In genomic region chr18:57970356-57971095, GRCh38 we compare ENCODE assay signal across 10 cellular contexts.
A peak's percentile ranks its signal among the peaks of the same experiment; 100 is the strongest.
DNase-seq lines count a peak whose midpoint lies in the region; ATAC-seq, FAIRE-seq and TF ChIP-seq lines count a peak whose summit lies in the region.
"Had no signal": no experiment of that assay in that cellular context is flagged by ENCODE, and none has a peak within 500 bp of the region (broad histone marks: within the 10 kb centered on the region; RNA-seq: fewer than 3 reads in every experiment).

No MANE protein-coding gene starts in this region.

- ATAC-seq in HG03469 (IDR thresholded peaks at IDR 0.05; ENCODE audit: unreplicated experiment) (no peak), HG03442 (IDR thresholded peaks at IDR 0.05; ENCODE audit: unreplicated experiment) (no peak), HG03520 (IDR thresholded peaks at IDR 0.05; ENCODE audit: unreplicated experiment) (no peak)

- FAIRE-seq in keratinocyte (lab: Jason Lieb, UNC): no peak

- no peaks in the 10 kb centered on the region for H4K20me1 ChIP-seq in keratinocyte (ENCODE audit: control insufficient read depth, extremely low read depth, insufficient read depth, low read length)

- POLR2A ChIA-PET in BJ (lab: Charles Lee): no interaction called here

- TF ChIP-seq CTCF in BJ (IDR thresholded peaks at IDR 0.05; ENCODE audit: insufficient read depth, low read depth, low read length) (peak; percentile 30; the same call in 1 of the 2 replicates), WERI-Rb-1 (IDR thresholded peaks at IDR 0.05; ENCODE audit: low read depth, low read length) (peak; percentile 59), keratinocyte (optimal IDR thresholded peaks at IDR 0.05 in 1 of 3, IDR thresholded peaks at IDR 0.05 in 1 of 3, conservative IDR thresholded peaks at IDR 0.05 in 1 of 3; ENCODE audit: extremely low read depth in 1 of 3, insufficient read depth in 2 of 3, low read length in 3 of 3) (peak; percentile 42 to 60 (median 46))

- H3K27ac ChIP-seq in WERI-Rb-1 (no peak overlapping the region), keratinocyte (ENCODE audit: control insufficient read depth, insufficient read depth, low read length) (no peak overlapping the region)

- H3K9me3 ChIP-seq in WERI-Rb-1 (ENCODE audit: severe bottlenecking) (peaks cover 2% of the 10 kb centered on the region), keratinocyte (ENCODE audit: control insufficient read depth, low read depth, low read length) (no peaks in the 10 kb centered on the region)

- H2AFZ ChIP-seq in keratinocyte (ENCODE audit: control insufficient read depth, low read length): no peak overlapping the region

- H3K27me3 ChIP-seq in BJ (ENCODE audit: control insufficient read depth, insufficient read depth, low read length): peaks cover 1% of the 10 kb centered on the region; the same call in 1 of the 2 replicates
- H3K27me3 ChIP-seq in WERI-Rb-1 (ENCODE audit: insufficient read depth, low read depth, severe bottlenecking): no peaks in the 10 kb centered on the region
- no peaks in the 10 kb centered on the region for H3K27me3 ChIP-seq in keratinocyte (ENCODE audit: control insufficient read depth, extremely low read depth, insufficient read depth, low read length)

- H3K9me1 ChIP-seq in keratinocyte (ENCODE audit: control insufficient read depth, extremely low read depth, insufficient read depth, low read length): no peaks in the 10 kb centered on the region

- H3K36me3 ChIP-seq in BJ (ENCODE audit: control insufficient read depth, insufficient read depth, low read length): no peaks in the 10 kb centered on the region
- H3K36me3 ChIP-seq in WERI-Rb-1: no peaks in the 10 kb centered on the region
- no peaks in the 10 kb centered on the region for H3K36me3 ChIP-seq in keratinocyte (ENCODE audit: control insufficient read depth in 2 of 2, extremely low read depth in 1 of 2, insufficient read depth in 2 of 2, low read length in 2 of 2)

- H3K4me3 ChIP-seq in BJ (ENCODE audit: low read depth, low read length) (no peak overlapping the region), WERI-Rb-1 (ENCODE audit: low read depth, low read length) (no peak overlapping the region), keratinocyte (ENCODE audit: control insufficient read depth in 2 of 3, extremely low read depth in 1 of 3, insufficient read depth in 2 of 3, low read depth in 1 of 3, low read length in 3 of 3) (no peak overlapping the region)

- no peak overlapping the region for H3K4me2 ChIP-seq in keratinocyte (ENCODE audit: control insufficient read depth, extremely low read depth, insufficient read depth, low read depth, low read length)

- CTCF ChIA-PET in BJ (lab: Yijun Ruan, JAX): no interaction called here

- no peak for DNase-seq in BJ (ENCODE audit: low read depth)
- DNase-seq in H4 (ENCODE audit: low spot score): peak; percentile 17
- DNase-seq in WERI-Rb-1: peak; percentile 44
- no peak for DNase-seq in keratinocyte (ENCODE audit: low read depth, low spot score)
- no peak for DNase-seq in inferior parietal cortex (ENCODE audit: extremely low spot score)
- DNase-seq: activated gamma-delta T cell treated with Interleukin-2 at 50 U/mL for 16 hours, GF-D8 had no signal

- no peaks in the 10 kb centered on the region for H3K4me1 ChIP-seq in keratinocyte (ENCODE audit: control insufficient read depth, extremely low read depth, insufficient read depth, low read length)

- dilution Hi-C loops in keratinocyte (cut with MboI; ENCODE audit: extremely low pct_ligation_motif_present, low sequenced_read_pairs): no loop called here

- no peak overlapping the region for H3K9ac ChIP-seq in keratinocyte (ENCODE audit: control insufficient read depth, extremely low read depth, insufficient read depth, low read length)

- H3K79me2 ChIP-seq in keratinocyte (ENCODE audit: control insufficient read depth, insufficient read depth, low read length): no peaks in the 10 kb centered on the region

Comparison
In these comparisons a context has a peak if more than half of its experiments do, and no peak if none do; other contexts are left out.
1. DNase-seq: peak in H4 (single experiment) and WERI-Rb-1 (single experiment); none in BJ (single experiment), keratinocyte (single experiment) and inferior parietal cortex (single experiment).
2. Peak in every context shown above with its lines, with median percentiles within 50 percentile points of each other: CTCF ChIP-seq.